ENCODE assay signal across 16 cellular contexts in the genomic region with DNA sequence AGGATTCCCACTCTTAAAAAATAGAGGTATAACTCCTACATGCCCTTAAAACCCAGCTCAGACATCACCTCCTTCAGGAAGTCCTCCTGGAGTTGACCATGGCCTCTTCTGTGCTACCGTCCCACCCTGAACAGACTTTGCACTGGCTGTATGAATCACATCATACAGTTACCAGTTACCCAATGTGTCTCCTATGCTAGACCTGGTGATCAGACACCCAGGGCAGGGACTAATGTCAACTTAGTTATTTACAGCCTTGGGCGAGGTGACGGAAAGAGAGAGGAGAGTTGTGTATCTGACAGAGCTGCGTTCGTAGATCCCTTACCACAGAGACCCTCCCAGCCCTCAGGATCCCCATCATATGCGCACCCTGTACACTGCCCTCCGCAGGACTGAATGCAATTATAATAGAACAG.
DNase-seq lines count a peak whose midpoint lies in the region; ATAC-seq and TF ChIP-seq lines count a peak whose summit lies in the region.
"Had no signal": no experiment of that assay in that cellular context is flagged by ENCODE, and none has a peak within 500 bp of the region (broad histone marks: within the 10 kb centered on the region; RNA-seq: fewer than 3 reads in every experiment).

No MANE protein-coding gene starts in this region.

- dilution Hi-C loops in mammary epithelial cell (cut with HindIII; ENCODE audit: low sequenced_read_pairs): no loop called here

- H3K4me3 Mint-ChIP-seq in natural killer cell (no peak overlapping the region), endothelial cell (ENCODE audit: unreplicated experiment) (peak overlapping the region; percentile 19), nephron progenitor cell (no peak overlapping the region)
- H3K4me3 Mint-ChIP-seq in natural killer cell treated with Interleukin-12 subunit alpha and Interleukin-12 subunit beta and Interleukin-15 and Interleukin-18, amount 100 ng/mL, for 72 hours: no peak overlapping the region
- H3K4me3 Mint-ChIP-seq: immature natural killer cell had no signal

- H3K4me3 ChIP-seq in mammary epithelial cell (replicated peaks in 1 of 3; ENCODE audit: insufficient read depth in 1 of 3, low read depth in 2 of 3, low read length in 3 of 3): no peak overlapping the region
- H3K4me3 ChIP-seq: breast epithelium, gastrocnemius medialis, HAP-1 had no signal

- in situ Hi-C loops in mammary epithelial cell (cut with MboI; ENCODE audit: low sequenced_read_pairs in 2 of 2): loop anchor here in 1 of 2 donors (10.0 kb wide), 1 partner anchor 210 kb away; a partner anchor contains a TSS

- no TSS peak for BruUV-seq in mammary epithelial cell (replicated peaks; lab: Mats Ljungman, UMichigan)

- H3K9me3 ChIP-seq in mammary epithelial cell (replicated peaks; ENCODE audit: insufficient read depth, low read length): no peaks in the 10 kb centered on the region
- H3K9me3 ChIP-seq: breast epithelium, gastrocnemius medialis, HAP-1 had no signal

- CTCF ChIA-PET in mammary epithelial cell (lab: Charles Lee; ENCODE audit: low non-redundant PET): no interaction called here

- intact Hi-C loops in natural killer cell (cut with micrococcal nuclease): no loop called here
- intact Hi-C loops in mammary epithelial cell (cut with micrococcal nuclease): no loop called here

- no peaks in the 10 kb centered on the region for H4K20me1 ChIP-seq in mammary epithelial cell (ENCODE audit: insufficient read depth, low read length)

- H3K4me2 ChIP-seq in mammary epithelial cell (ENCODE audit: insufficient read depth, low read depth, low read length): no peak overlapping the region

- TF ChIP-seq CTCF in natural killer cell (IDR thresholded peaks at IDR 0.05) (no peak), endothelial cell (IDR thresholded peaks at IDR 0.05; ENCODE audit: unreplicated experiment) (no peak), nephron progenitor cell (IDR thresholded peaks at IDR 0.05) (no peak), mammary epithelial cell (conservative IDR thresholded peaks at IDR 0.05 in 1 of 2, IDR thresholded peaks at IDR 0.05 in 1 of 2; ENCODE audit: extremely low read depth in 1 of 2, insufficient read depth in 1 of 2, low read depth in 1 of 2, low read length in 2 of 2) (no peak)

- H3K9me3 Mint-ChIP-seq in natural killer cell (no peaks in the 10 kb centered on the region), endothelial cell (ENCODE audit: unreplicated experiment) (no peaks in the 10 kb centered on the region), nephron progenitor cell (no peaks in the 10 kb centered on the region)
- no peaks in the 10 kb centered on the region for H3K9me3 Mint-ChIP-seq in natural killer cell treated with Interleukin-12 subunit alpha and Interleukin-12 subunit beta and Interleukin-15 and Interleukin-18, amount 100 ng/mL, for 72 hours
- H3K9me3 Mint-ChIP-seq: immature natural killer cell had no signal

- H3K27ac Mint-ChIP-seq in natural killer cell: peak overlapping the region; percentile 52 to 96
- H3K27ac Mint-ChIP-seq in natural killer cell treated with Interleukin-12 subunit alpha and Interleukin-12 subunit beta and Interleukin-15 and Interleukin-18, amount 100 ng/mL, for 72 hours: peak overlapping the region in 1 of 2 donors; percentile 24
- no peak overlapping the region for H3K27ac Mint-ChIP-seq in endothelial cell (ENCODE audit: unreplicated experiment)
- H3K27ac Mint-ChIP-seq in nephron progenitor cell: peak overlapping the region; percentile 96

- DNase-seq in natural killer cell (no peak), endothelial cell (ENCODE audit: low spot score) (no peak), nephron progenitor cell (no peak), mammary epithelial cell (no peak), GM19240 (ENCODE audit: insufficient read length, low spot score) (no peak), AG08395 (ENCODE audit: low spot score) (no peak)
- no peak for DNase-seq in natural killer cell treated with Interleukin-12 subunit alpha and Interleukin-12 subunit beta and Interleukin-15 and Interleukin-18, amount 100 ng/mL, for 72 hours (ENCODE audit: low spot score)
- DNase-seq: activated CD4-positive, alpha-beta T cell treated with anti-CD3 and anti-CD28 coated beads, Interleukin-2, amount 50 U/mL, for 48 hours; gastrocnemius medialis; immature natural killer cell; NCI-H2107; NCI-H774; stimulated activated CD4-positive, alpha-beta T cell treated with anti-CD3 and anti-CD28 coated beads, Interleukin-4, amount 100 ng/mL, for 24 hours had no signal

- no peak overlapping the region for H3K9ac ChIP-seq in mammary epithelial cell (ENCODE audit: insufficient read depth, low read length)

- no peaks in the 10 kb centered on the region for H3K27me3 ChIP-seq in mammary epithelial cell (ENCODE audit: insufficient read depth, low read length)
- H3K27me3 ChIP-seq: breast epithelium, gastrocnemius medialis had no signal

- H3K27me3 Mint-ChIP-seq in natural killer cell (ENCODE audit: low read depth in 2 of 2): no peaks in the 10 kb centered on the region
- H3K27me3 Mint-ChIP-seq in natural killer cell treated with Interleukin-12 subunit alpha and Interleukin-12 subunit beta and Interleukin-15 and Interleukin-18, amount 100 ng/mL, for 72 hours: no peaks in the 10 kb centered on the region
- H3K27me3 Mint-ChIP-seq in endothelial cell (ENCODE audit: unreplicated experiment): no peaks in the 10 kb centered on the region
- no peaks in the 10 kb centered on the region for H3K27me3 Mint-ChIP-seq in nephron progenitor cell (ENCODE audit: low read depth, poor library complexity)

- peaks cover 14% of the 10 kb centered on the region for H3K36me3 ChIP-seq in mammary epithelial cell (ENCODE audit: insufficient read depth, low read length)
- H3K36me3 ChIP-seq: breast epithelium had no signal

- H2AFZ ChIP-seq in mammary epithelial cell (ENCODE audit: low read depth, low read length): no peak overlapping the region

- peaks cover 62% of the 10 kb centered on the region in 2 donors for H3K4me1 Mint-ChIP-seq in natural killer cell
- peaks cover 26 to 36% of the 10 kb centered on the region in 2 donors for H3K4me1 Mint-ChIP-seq in natural killer cell treated with Interleukin-12 subunit alpha and Interleukin-12 subunit beta and Interleukin-15 and Interleukin-18, amount 100 ng/mL, for 72 hours (ENCODE audit: low read depth in 2 of 2)
- H3K4me1 Mint-ChIP-seq in endothelial cell (ENCODE audit: unreplicated experiment): peaks cover 12% of the 10 kb centered on the region
- peaks cover 31% of the 10 kb centered on the region for H3K4me1 Mint-ChIP-seq in nephron progenitor cell

- peaks cover 76% of the 10 kb centered on the region for H3K79me2 ChIP-seq in mammary epithelial cell (ENCODE audit: insufficient read depth, low read length)

- no peak overlapping the region for H3K27ac ChIP-seq in mammary epithelial cell (ENCODE audit: insufficient read depth, low read depth, low read length)

- H3K4me1 ChIP-seq in mammary epithelial cell (ENCODE audit: insufficient read depth, low read length): peaks cover 11% of the 10 kb centered on the region
- H3K4me1 ChIP-seq: HAP-1 had no signal

- 96% methylated on average over 7 of the region's 7 CpGs for WGBS in mammary epithelial cell (ENCODE audit: low coverage, missing lambda C conversion rate)

- ATAC-seq in natural killer cell (no peak), HG03039 (IDR thresholded peaks at IDR 0.05; ENCODE audit: unreplicated experiment) (no peak)
- ATAC-seq in natural killer cell treated with Interleukin-12 subunit alpha and Interleukin-12 subunit beta and Interleukin-15 and Interleukin-18, amount 100 ng/mL, for 72 hours: no peak
- ATAC-seq: gastrocnemius medialis had no signal

- H3K36me3 Mint-ChIP-seq in natural killer cell: no peaks in the 10 kb centered on the region
- peaks cover under 1% of the 10 kb centered on the region for H3K36me3 Mint-ChIP-seq in natural killer cell treated with Interleukin-12 subunit alpha and Interleukin-12 subunit beta and Interleukin-15 and Interleukin-18, amount 100 ng/mL, for 72 hours
- peaks cover 21% of the 10 kb centered on the region for H3K36me3 Mint-ChIP-seq in endothelial cell (ENCODE audit: low read depth, unreplicated experiment)
- H3K36me3 Mint-ChIP-seq in nephron progenitor cell (ENCODE audit: low read depth): peaks cover 23% of the 10 kb centered on the region
